Comparison of ENCODE assay signal across 29 cellular contexts in the genomic region with DNA sequence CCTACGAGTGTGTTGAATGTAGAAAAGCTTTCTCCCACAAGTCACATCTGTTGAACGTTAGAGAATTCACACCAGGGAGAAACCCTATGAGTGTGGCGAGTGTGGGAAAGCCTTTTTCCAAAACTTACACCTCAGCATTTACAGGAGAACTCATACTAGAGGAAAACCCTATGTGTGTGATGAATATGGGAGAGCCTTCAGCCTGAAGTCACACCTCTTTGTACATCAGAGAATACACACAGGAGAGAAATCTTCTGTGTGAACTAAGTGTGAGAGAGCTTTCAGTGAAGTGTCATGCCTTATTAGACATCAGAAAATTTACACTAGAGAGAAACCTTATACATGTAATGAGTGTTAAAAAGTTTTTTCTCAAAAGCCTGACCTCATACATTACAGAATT.
"Had no signal": no experiment of that assay in that cellular context is flagged by ENCODE, and none has a peak within 500 bp of the region (broad histone marks: within the 10 kb centered on the region; RNA-seq: fewer than 3 reads in every experiment).

No MANE protein-coding gene starts in this region.

- H3K27me3 ChIP-seq: dorsolateral prefrontal cortex, esophagus muscularis mucosa, esophagus squamous epithelium, foreskin keratinocyte, gastrocnemius medialis, gastroesophageal sphincter, heart left ventricle, heart right ventricle, hepatocyte had no signal

- H3K36me3 ChIP-seq: esophagus muscularis mucosa, esophagus squamous epithelium, gastrocnemius medialis, gastroesophageal sphincter, heart left ventricle, heart right ventricle had no signal

- H3K27ac Mint-ChIP-seq: dendritic cell treated with granulocyte-macrophage colony-stimulating factor and Interleukin-4, amounts not matched to agents 40 ng/mL and 50 ng/mL, for 4 days; effector memory CD8-positive, alpha-beta T cell; endodermal cell had no signal

- H3K4me3 ChIP-seq: coronary artery, dorsolateral prefrontal cortex, esophagus muscularis mucosa, esophagus squamous epithelium, gastrocnemius medialis, gastroesophageal sphincter, heart left ventricle, heart right ventricle, hepatocyte had no signal

- ATAC-seq: effector memory CD8-positive, alpha-beta T cell; esophagus mucosa; foreskin keratinocyte; gastrocnemius medialis; gastroesophageal sphincter; heart left ventricle; heart right ventricle had no signal

- FAIRE-seq: endometrium, endothelial cell of umbilical vein, frontal cortex had no signal

- H2AFZ ChIP-seq: hepatocyte had no signal

- H3K4me3 Mint-ChIP-seq: dendritic cell treated with granulocyte-macrophage colony-stimulating factor and Interleukin-4, amounts not matched to agents 40 ng/mL and 50 ng/mL, for 4 days; effector memory CD8-positive, alpha-beta T cell; endodermal cell had no signal

- H3K4me1 ChIP-seq: esophagus muscularis mucosa, esophagus squamous epithelium, foreskin keratinocyte, gastrocnemius medialis, gastroesophageal sphincter, heart left ventricle, heart right ventricle had no signal

- H3K79me2 ChIP-seq: hepatocyte had no signal

- H3K4me2 ChIP-seq: hepatocyte had no signal

- H3K9me3 Mint-ChIP-seq: effector memory CD8-positive, alpha-beta T cell had no signal

- DNase-seq: cortex of kidney; dermis blood vessel endothelial cell; dorsolateral prefrontal cortex; effector CD4-positive, alpha-beta T cell; effector CD8-positive, alpha-beta T cell; effector memory CD4-positive, alpha-beta T cell; effector memory CD8-positive, alpha-beta T cell; endodermal cell; erythroblast; esophagus squamous epithelium; foreskin fibroblast; foreskin keratinocyte; foreskin melanocyte; gastrocnemius medialis; glutamatergic neuron; head of caudate nucleus; heart left ventricle; heart right ventricle; hippocampal formation had no signal

- H3K4me1 Mint-ChIP-seq: endodermal cell had no signal

- H3K27ac ChIP-seq: coronary artery, dorsolateral prefrontal cortex, epithelial cell of prostate, esophagus muscularis mucosa, esophagus squamous epithelium, foreskin keratinocyte, gastrocnemius medialis, gastroesophageal sphincter, heart left ventricle, heart right ventricle, hepatocyte had no signal

- H3K27me3 Mint-ChIP-seq: dendritic cell treated with granulocyte-macrophage colony-stimulating factor and Interleukin-4, amounts not matched to agents 40 ng/mL and 50 ng/mL, for 4 days had no signal
